Comparison of ENCODE assay signal across 18 cellular contexts in the genomic region with DNA sequence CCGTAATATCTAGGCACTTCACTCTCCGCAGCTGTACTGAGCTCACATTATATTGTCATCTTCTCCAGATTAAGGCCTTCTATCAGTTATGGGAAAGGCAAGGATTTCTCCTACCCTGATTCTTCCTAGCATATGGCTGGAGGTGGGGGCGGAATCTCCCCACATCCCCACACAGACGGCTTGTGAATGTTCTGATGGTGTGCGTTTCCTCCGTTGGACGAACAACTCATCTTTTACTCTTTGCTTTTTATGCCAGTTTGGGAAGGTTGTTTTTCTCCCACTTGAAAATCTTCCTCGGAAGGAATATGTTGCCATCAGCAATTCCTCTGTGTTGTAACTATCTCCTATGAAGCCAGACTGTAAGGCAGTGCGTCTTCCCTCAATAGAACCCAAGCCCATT.
"Had no signal": no experiment of that assay in that cellular context is flagged by ENCODE, and none has a peak within 500 bp of the region (broad histone marks: within the 10 kb centered on the region; RNA-seq: fewer than 3 reads in every experiment).

No MANE protein-coding gene starts in this region.

- H3K36me3 Mint-ChIP-seq: naive thymus-derived CD8-positive, alpha-beta T cell; stimulated activated effector memory CD8-positive, alpha-beta T cell treated with anti-CD3 and anti-CD28 coated beads, Interleukin-12 subunit alpha, Interleukin-12 subunit beta, amount 100 ng/mL, for 72 hours had no signal

- H3K9me3 Mint-ChIP-seq: naive thymus-derived CD8-positive, alpha-beta T cell; nephron progenitor cell; stimulated activated effector memory CD8-positive, alpha-beta T cell treated with anti-CD3 and anti-CD28 coated beads, Interleukin-12 subunit alpha, Interleukin-12 subunit beta, amount 100 ng/mL, for 72 hours had no signal

- H3K9me3 ChIP-seq: gastrocnemius medialis, left lung, prostate gland, right atrium auricular region, stomach, transverse colon had no signal

- H3K4me1 ChIP-seq: prostate gland had no signal

- ATAC-seq: gastrocnemius medialis; left cardiac atrium; left lung; naive thymus-derived CD8-positive, alpha-beta T cell; sciatic nerve; stimulated activated effector memory CD8-positive, alpha-beta T cell treated with anti-CD3 and anti-CD28 coated beads, Interleukin-12 subunit alpha, Interleukin-12 subunit beta, amount 100 ng/mL, for 72 hours had no signal

- H3K27me3 ChIP-seq: dorsolateral prefrontal cortex, gastrocnemius medialis, left lung, right atrium auricular region, stomach, transverse colon had no signal

- H3K4me3 Mint-ChIP-seq: naive thymus-derived CD8-positive, alpha-beta T cell; nephron progenitor cell; stimulated activated effector memory CD8-positive, alpha-beta T cell treated with anti-CD3 and anti-CD28 coated beads, Interleukin-12 subunit alpha, Interleukin-12 subunit beta, amount 100 ng/mL, for 72 hours had no signal

- H3K4me3 ChIP-seq: dorsolateral prefrontal cortex, gastrocnemius medialis, left lung, prostate gland, right atrium auricular region, stomach, transverse colon had no signal

- H3K27ac Mint-ChIP-seq: nephron progenitor cell; stimulated activated effector memory CD8-positive, alpha-beta T cell treated with anti-CD3 and anti-CD28 coated beads, Interleukin-12 subunit alpha, Interleukin-12 subunit beta, amount 100 ng/mL, for 72 hours had no signal

- DNase-seq: effector CD4-positive, alpha-beta T cell; gastrocnemius medialis; left cardiac atrium; mesendoderm; naive thymus-derived CD8-positive, alpha-beta T cell; nephron progenitor cell; nucleus accumbens; stimulated activated CD4-positive, alpha-beta T cell treated with anti-CD3 and anti-CD28 coated beads, Interleukin-2, amount 100 ng/mL, for 24 hours; stimulated activated CD4-positive, alpha-beta T cell treated with anti-CD3 and anti-CD28 coated beads, Interleukin-4, amount 100 ng/mL, for 24 hours; stimulated activated naive CD4-positive, alpha-beta T cell treated with Interleukin-2 at 50 U/mL for 16 hours; stomach; transverse colon had no signal

- H3K4me1 Mint-ChIP-seq: stimulated activated effector memory CD8-positive, alpha-beta T cell treated with anti-CD3 and anti-CD28 coated beads, Interleukin-12 subunit alpha, Interleukin-12 subunit beta, amount 100 ng/mL, for 72 hours had no signal

- H3K27ac ChIP-seq: gastrocnemius medialis, left lung, prostate gland, right atrium auricular region, stomach, transverse colon had no signal

- H3K36me3 ChIP-seq: gastrocnemius medialis, left lung, prostate gland, right atrium auricular region, stomach, transverse colon had no signal
